Comparison of ENCODE assay signal across 21 cellular contexts in the genomic region with DNA sequence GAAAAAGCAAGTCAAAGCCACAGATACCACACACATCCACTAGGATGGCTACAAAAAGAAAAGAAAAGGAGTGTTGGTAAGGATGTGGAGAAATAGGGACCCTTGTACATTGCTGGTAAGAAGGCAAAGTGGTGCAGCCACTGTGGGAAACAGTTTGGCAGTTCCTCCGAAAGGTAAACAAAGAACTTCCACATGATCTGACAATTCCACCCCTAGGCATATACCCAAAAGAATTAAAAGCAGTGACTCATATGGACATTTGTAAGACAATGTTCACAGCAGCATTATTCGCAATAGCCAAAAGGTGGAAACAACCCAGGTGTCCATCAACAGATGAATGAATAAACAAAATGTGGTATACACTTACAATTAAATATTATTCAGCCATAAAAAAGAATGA. TPM values are rescaled to one million over a fixed set of nuclear protein-coding genes. Genes with fewer than 3 reads are reported as not detected.
A peak's percentile ranks its signal among the peaks of the same experiment; 100 is the strongest.
DNase-seq lines count a peak whose midpoint lies in the region; ATAC-seq and TF ChIP-seq lines count a peak whose summit lies in the region.
"Had no signal": no experiment of that assay in that cellular context is flagged by ENCODE, and none has a peak within 500 bp of the region (broad histone marks: within the 10 kb centered on the region; RNA-seq: fewer than 3 reads in every experiment).

No MANE protein-coding gene starts in this region.

- CTCF ChIA-PET in Calu3 (lab: Charles Lee), result no interaction called here

- in situ Hi-C loops in astrocyte of the spinal cord (cut with HindIII; ENCODE audit: low sequenced_read_pairs), result no loop called here

- peaks cover 16% of the 10 kb centered on the region for H3K36me3 Mint-ChIP-seq in Calu3 (ENCODE audit: insufficient read depth, unreplicated experiment)

- no peaks in the 10 kb centered on the region for H3K4me1 Mint-ChIP-seq in Calu3 (ENCODE audit: low read depth, unreplicated experiment)

- DNase-seq in A172 (ENCODE audit: low spot score), result peak; percentile 65
- peak; percentile 71 for DNase-seq in LNCaP clone FGC (ENCODE audit: low read depth)
- peak; percentile 83 for DNase-seq in astrocyte of the spinal cord (ENCODE audit: low read depth, low spot score)
- DNase-seq in fibroblast of the aortic adventitia (ENCODE audit: low read depth), result peak; percentile 62
- DNase-seq in GM19238 (ENCODE audit: insufficient read length, low spot score), result no peak
- DNase-seq in Calu3, result no peak
- DNase-seq in hepatic stellate cell (ENCODE audit: low spot score), result no peak
- DNase-seq: CD4-positive, alpha-beta T cell; DMS79; left ventricle myocardium inferior; NCI-H1930; NCI-H524; SIG-M5; stimulated activated naive CD4-positive, alpha-beta T cell treated with Interleukin-2 at 50 U/mL for 16 hours; T-helper 2 cell; transverse colon had no signal

- no peak overlapping the region for H3K27ac Mint-ChIP-seq in Calu3 (ENCODE audit: unreplicated experiment)
- H3K27ac Mint-ChIP-seq: CD4-positive, alpha-beta T cell had no signal

- H3K9me3 Mint-ChIP-seq in Calu3 (ENCODE audit: low read depth, unreplicated experiment), result no peaks in the 10 kb centered on the region
- H3K9me3 Mint-ChIP-seq: CD4-positive, alpha-beta T cell had no signal

- H3K4me3 ChIP-seq in LNCaP clone FGC (ENCODE audit: low read depth, low read length) (no peak overlapping the region), astrocyte of the spinal cord (ENCODE audit: low read depth, low read length) (no peak overlapping the region), fibroblast of the aortic adventitia (ENCODE audit: low read depth, low read length) (no peak overlapping the region)
- H3K4me3 ChIP-seq: A549, left ventricle myocardium inferior, right atrium auricular region, transverse colon had no signal

- intact Hi-C loops in Calu3 (cut with micrococcal nuclease; ENCODE audit: unreplicated experiment), result no loop called here

- no peaks in the 10 kb centered on the region for H3K27me3 Mint-ChIP-seq in Calu3 (ENCODE audit: unreplicated experiment)
- H3K27me3 Mint-ChIP-seq: CD4-positive, alpha-beta T cell had no signal

- ATAC-seq in HG02623 (IDR thresholded peaks at IDR 0.05; ENCODE audit: unreplicated experiment), result no peak
- ATAC-seq: A549; activated CD4-positive, CD25-positive, alpha-beta regulatory T cell treated with anti-CD3 and anti-CD28 coated beads, Interleukin-2, amount 50 U/mL, for 24 hours had no signal

- no peak overlapping the region for H3K4me3 Mint-ChIP-seq in Calu3 (ENCODE audit: low read depth, unreplicated experiment)
- H3K4me3 Mint-ChIP-seq: CD4-positive, alpha-beta T cell had no signal

- BruUV-seq in Calu3 (replicated peaks; lab: Mats Ljungman, UMichigan), result no TSS peak

- TF ChIP-seq CTCF in LNCaP clone FGC (IDR thresholded peaks at IDR 0.05; ENCODE audit: control insufficient read depth, extremely low read depth, insufficient read depth) (no peak), astrocyte of the spinal cord (IDR thresholded peaks at IDR 0.05; ENCODE audit: low read depth, low read length) (no peak), fibroblast of the aortic adventitia (IDR thresholded peaks at IDR 0.05; ENCODE audit: insufficient read depth, low read length) (peak; percentile 17), Calu3 (IDR thresholded peaks at IDR 0.05; ENCODE audit: unreplicated experiment) (no peak)

RNA-seq across cellular contexts. Expression of a gene that starts 22.2 kb away (rescaled TPM):
- 25.6 and 27.3 TPM in 2 replicates for total RNA-seq in A172 (2014; rRNA removed; shearing (Covaris generic))
- total RNA-seq in fibroblast of the aortic adventitia (ENCODE audit: low replicate concordance) (14.3 and 31.0 TPM in 2 replicates), Calu3 (2022) (35.8 and 42.4 TPM in 2 replicates)

RNA-seq across cellular contexts. Expression of a gene that starts 26.5 kb away (rescaled TPM):
- 0.41 and 1.0 TPM in 2 replicates for total RNA-seq in A172 (2014; rRNA removed; shearing (Covaris generic))
- total RNA-seq in fibroblast of the aortic adventitia (ENCODE audit: low replicate concordance), result 0.27 and 0.65 TPM in 2 replicates
- 0.49 and 0.73 TPM in 2 replicates for total RNA-seq in Calu3 (2022)
- total RNA-seq: H4, left ventricle myocardium inferior had no signal

RNA-seq across cellular contexts. Expression of a gene that starts 40.4 kb away (rescaled TPM):
- 26.6 and 31.0 TPM in 2 replicates for total RNA-seq in A172 (2014; rRNA removed; shearing (Covaris generic))
- total RNA-seq in fibroblast of the aortic adventitia (ENCODE audit: low replicate concordance) (29.6 TPM in 2 replicates), Calu3 (2022) (30.3 and 31.8 TPM in 2 replicates)

RNA-seq across cellular contexts. Expression of a gene that starts 53.7 kb away (rescaled TPM):
- not detected in 2 replicates for total RNA-seq in A172 (2014; rRNA removed; shearing (Covaris generic))
- 0.09 TPM in 1 of 2 replicates, not detected in the other for total RNA-seq in fibroblast of the aortic adventitia (ENCODE audit: low replicate concordance)
- total RNA-seq in Calu3 (2022), result not detected in 2 replicates
- total RNA-seq: H4, left ventricle myocardium inferior, transverse colon had no signal

RNA-seq across cellular contexts. Expression of a gene that starts 56.6 kb away (rescaled TPM):
- total RNA-seq in A172 (2014; rRNA removed; shearing (Covaris generic)), result 17.3 and 55.0 TPM in 2 replicates
- total RNA-seq in fibroblast of the aortic adventitia (ENCODE audit: low replicate concordance) (19.4 and 22.7 TPM in 2 replicates), Calu3 (2022) (38.6 and 52.5 TPM in 2 replicates)

Comparison
In these comparisons a context has a peak if more than half of its experiments do, and no peak if none do; other contexts are left out.
1. DNase-seq: peak in A172 (single experiment), LNCaP clone FGC (single experiment), astrocyte of the spinal cord (single experiment) and fibroblast of the aortic adventitia (single experiment); none in GM19238 (single experiment), Calu3 (single experiment) and hepatic stellate cell (single experiment).